Comparison of ENCODE assay signal across 22 cellular contexts in genomic region chr20:59571151-59571550, GRCh38. TPM values are rescaled to one million over a fixed set of nuclear protein-coding genes. Genes with fewer than 3 reads are reported as not detected.
DNase-seq lines count a peak whose midpoint lies in the region; ATAC-seq and TF ChIP-seq lines count a peak whose summit lies in the region.
"Had no signal": no experiment of that assay in that cellular context is flagged by ENCODE, and none has a peak within 500 bp of the region (broad histone marks: within the 10 kb centered on the region; RNA-seq: fewer than 3 reads in every experiment).

No MANE protein-coding gene starts in this region.

- H3K4me3 ChIP-seq in RWPE2 (ENCODE audit: severe bottlenecking) = no peak overlapping the region

- CTCF ChIA-PET in CD4-positive, alpha-beta T cell (lab: Charles Lee) = interaction anchor here (1.3 to 2.2 kb wide), 3 partner anchors 11 to 115 kb away, joined by 3 to 5 read pairs (median 5); no protein-coding TSS in a partner anchor

- no peaks in the 10 kb centered on the region for H3K36me3 ChIP-seq in RWPE2 (ENCODE audit: low read depth)
- H3K36me3 ChIP-seq: breast epithelium, heart left ventricle, pancreas, SJCRH30, suprapubic skin, uterus had no signal

- H3K27ac Mint-ChIP-seq in CD4-positive, alpha-beta T cell = no peak overlapping the region
- peak overlapping the region in 3 of 10 donors; percentile 27 to 63 (median 50) for H3K27ac Mint-ChIP-seq in naive thymus-derived CD8-positive, alpha-beta T cell
- H3K27ac Mint-ChIP-seq: memory B cell; stimulated activated effector memory CD8-positive, alpha-beta T cell treated with anti-CD3 and anti-CD28 coated beads, Interleukin-12 subunit alpha, Interleukin-12 subunit beta, amount 100 ng/mL, for 72 hours had no signal

- peak overlapping the region; percentile 80 for H3K4me3 Mint-ChIP-seq in CD4-positive, alpha-beta T cell
- H3K4me3 Mint-ChIP-seq in naive thymus-derived CD8-positive, alpha-beta T cell = peak overlapping the region; percentile 62 to 79 (median 72)

- no peaks in the 10 kb centered on the region for H3K9me3 ChIP-seq in CD4-positive, alpha-beta T cell (ENCODE audit: control insufficient read depth, low read length)
- H3K9me3 ChIP-seq in RWPE2 (ENCODE audit: severe bottlenecking) = no peaks in the 10 kb centered on the region
- H3K9me3 ChIP-seq: breast epithelium, heart left ventricle, pancreas, SJCRH30, suprapubic skin, uterus had no signal

- peaks cover 50% of the 10 kb centered on the region for H3K27me3 Mint-ChIP-seq in CD4-positive, alpha-beta T cell
- peaks cover 9 to 63% (median 30%) of the 10 kb centered on the region in 5 donors for H3K27me3 Mint-ChIP-seq in naive thymus-derived CD8-positive, alpha-beta T cell

- POLR2A ChIA-PET in CD4-positive, alpha-beta T cell (lab: Charles Lee) = no interaction called here
- POLR2A ChIA-PET in naive thymus-derived CD8-positive, alpha-beta T cell (lab: Charles Lee) = no interaction called here

- H3K4me1 ChIP-seq in RWPE2 (ENCODE audit: insufficient read depth, poor library complexity, severe bottlenecking) = no peaks in the 10 kb centered on the region
- H3K4me1 ChIP-seq: breast epithelium, pancreas, SJCRH30, uterus had no signal

- no peak for ATAC-seq in CD4-positive, alpha-beta T cell (ENCODE audit: poor library complexity)
- ATAC-seq in RWPE2 (ENCODE audit: low read depth) = no peak
- no peak for ATAC-seq in naive thymus-derived CD8-positive, alpha-beta T cell
- no peak for ATAC-seq in SK-N-SH treated with all-trans-retinoic acid at 6 μM for 48 hours
- no peak for ATAC-seq in HG02870 (IDR thresholded peaks at IDR 0.05; ENCODE audit: unreplicated experiment)

- H3K36me3 Mint-ChIP-seq in CD4-positive, alpha-beta T cell (ENCODE audit: low read depth) = no peaks in the 10 kb centered on the region
- peaks cover 0 to under 1% (median 0%) of the 10 kb centered on the region in 3 donors for H3K36me3 Mint-ChIP-seq in naive thymus-derived CD8-positive, alpha-beta T cell
- H3K36me3 Mint-ChIP-seq: memory B cell; stimulated activated effector memory CD8-positive, alpha-beta T cell treated with anti-CD3 and anti-CD28 coated beads, Interleukin-12 subunit alpha, Interleukin-12 subunit beta, amount 100 ng/mL, for 72 hours had no signal

- no peak overlapping the region for H3K27ac ChIP-seq in CD4-positive, alpha-beta T cell (ENCODE audit: low read depth, low read length)
- H3K27ac ChIP-seq in RWPE2 (ENCODE audit: poor library complexity, severe bottlenecking) = no peak overlapping the region
- H3K27ac ChIP-seq: breast epithelium, pancreas, suprapubic skin had no signal

- H3K9me3 Mint-ChIP-seq in CD4-positive, alpha-beta T cell = no peaks in the 10 kb centered on the region
- no peaks in the 10 kb centered on the region for H3K9me3 Mint-ChIP-seq in naive thymus-derived CD8-positive, alpha-beta T cell
- H3K9me3 Mint-ChIP-seq: stimulated activated effector memory CD8-positive, alpha-beta T cell treated with anti-CD3 and anti-CD28 coated beads, Interleukin-12 subunit alpha, Interleukin-12 subunit beta, amount 100 ng/mL, for 72 hours had no signal

- no peak for TF ChIP-seq CTCF in CD4-positive, alpha-beta T cell (IDR thresholded peaks at IDR 0.05)
- TF ChIP-seq CTCF in RWPE2 (IDR thresholded peaks at IDR 0.05; ENCODE audit: poor library complexity, severe bottlenecking) = no peak

- DNase-seq in AG08396 (ENCODE audit: low spot score) (peak; percentile 7), RWPE2 (ENCODE audit: low spot score) (peak; percentile 69), DMS79 (lab: John Stamatoyannopoulos, UW) (no peak)
- DNase-seq in CD4-positive, alpha-beta T cell = no peak
- no peak for DNase-seq in naive thymus-derived CD8-positive, alpha-beta T cell
- DNase-seq: activated gamma-delta T cell, KG1 had no signal

- intact Hi-C loops in CD4-positive, alpha-beta T cell (cut with DNase I, micrococcal nuclease) = no loop called here

- H3K27me3 ChIP-seq in CD4-positive, alpha-beta T cell (ENCODE audit: control insufficient read depth, insufficient read depth, low read length) = peaks cover 12% of the 10 kb centered on the region
- peaks cover 55% of the 10 kb centered on the region for H3K27me3 ChIP-seq in RWPE2 (ENCODE audit: insufficient read depth, poor library complexity, severe bottlenecking)

- peaks cover 7% of the 10 kb centered on the region for H3K4me1 Mint-ChIP-seq in CD4-positive, alpha-beta T cell (ENCODE audit: low read depth)
- H3K4me1 Mint-ChIP-seq in naive thymus-derived CD8-positive, alpha-beta T cell = peaks cover 3 to 15% (median 8%) of the 10 kb centered on the region in 4 donors
- H3K4me1 Mint-ChIP-seq: stimulated activated effector memory CD8-positive, alpha-beta T cell treated with anti-CD3 and anti-CD28 coated beads, Interleukin-12 subunit alpha, Interleukin-12 subunit beta, amount 100 ng/mL, for 72 hours had no signal

TF ChIP-seq in SK-N-SH treated with all-trans-retinoic acid at 6 μM for 48 hours, 23 proteins besides CTCF, POLR2A, EP300 and RAD21:
- no peak for TF ChIP-seq OSR1 (CRISPR knock-in tag; IDR thresholded peaks at IDR 0.05)
- TF ChIP-seq GLIS3 (CRISPR knock-in tag; IDR thresholded peaks at IDR 0.05) = no peak
- no peak for TF ChIP-seq ISL1 (CRISPR knock-in tag; IDR thresholded peaks at IDR 0.05)
- no peak for TF ChIP-seq ZNF70 (CRISPR knock-in tag; IDR thresholded peaks at IDR 0.05)
- TF ChIP-seq POU6F1 (CRISPR knock-in tag; IDR thresholded peaks at IDR 0.05; ENCODE audit: borderline replicate concordance, low read depth) = no peak

RNA-seq across cellular contexts. Expression of gene PHACTR3, which starts 33.2 kb away (rescaled TPM):
- total RNA-seq in CD4-positive, alpha-beta T cell = not detected
- total RNA-seq in naive thymus-derived CD8-positive, alpha-beta T cell = not detected
- polyA plus RNA-seq in naive thymus-derived CD8-positive, alpha-beta T cell = not detected
- total RNA-seq: fibroblast of villous mesenchyme; G401; HT1080; SJCRH30; T-helper 1 cell treated with Interleukin-12 subunit alpha and Interleukin-12 subunit beta and Interleukin-4 antibody, amounts not matched to agents 30 ng/mL and 1 ng/mL, for 36 hours had no signal
- polyA plus RNA-seq: AG04450 had no signal

Comparison
In these comparisons a context has a peak if more than half of its experiments do, and no peak if none do; other contexts are left out.
1. DNase-seq: peak in AG08396 (single experiment) and RWPE2 (single experiment); none in CD4-positive, alpha-beta T cell (0 of 10), naive thymus-derived CD8-positive, alpha-beta T cell (0 of 10) and DMS79 (single experiment).